8 cellular contexts compared by ENCODE assay signal in the genomic region with DNA sequence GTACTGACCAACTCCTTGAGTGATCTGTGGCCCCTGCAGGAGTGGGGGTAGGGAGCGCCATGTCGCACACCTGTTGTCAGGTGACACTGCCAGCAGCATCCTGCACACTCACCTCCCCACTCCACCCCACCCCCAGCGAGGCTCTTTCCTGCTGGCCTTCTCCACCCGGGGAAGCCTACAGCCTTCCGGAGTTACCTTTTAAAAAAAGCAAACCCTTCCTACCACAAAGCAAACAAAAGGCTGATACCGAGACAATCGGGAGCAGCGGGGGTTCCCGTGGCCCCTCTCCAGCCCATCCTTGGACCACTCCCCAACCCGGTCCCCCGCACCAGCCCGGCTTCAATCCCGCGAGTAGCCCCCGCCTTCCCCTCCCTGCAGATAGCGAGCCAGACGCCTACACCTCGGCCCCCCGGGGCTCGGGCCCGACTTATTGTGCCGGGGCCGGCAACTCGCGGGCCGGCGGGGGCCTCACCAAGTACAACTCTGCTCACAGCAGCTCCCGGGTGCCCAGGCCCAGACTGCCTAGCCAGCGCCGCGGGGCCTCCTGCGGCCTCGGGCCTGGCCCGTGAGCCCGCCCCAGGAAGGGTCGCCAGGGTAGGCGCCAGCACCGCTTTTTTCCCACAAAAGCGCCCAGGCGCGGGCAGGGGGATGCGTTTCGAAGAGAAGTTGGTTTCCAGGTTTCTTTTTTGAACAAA. TPM values are rescaled to one million over a fixed set of nuclear protein-coding genes. Genes with fewer than 3 reads are reported as not detected.
DNase-seq lines count a peak whose midpoint lies in the region; ATAC-seq, FAIRE-seq and TF ChIP-seq lines count a peak whose summit lies in the region.

No MANE protein-coding gene starts in this region.

- H3K9me3 Mint-ChIP-seq in GM23338: no peaks in the 10 kb centered on the region; the same call in 2 of the 3 replicates
- H3K9me3 Mint-ChIP-seq in activated CD4-positive, alpha-beta T cell treated with anti-CD3 and anti-CD28 coated beads, Interleukin-2, amount 10 ng/mL, durations not matched to agents 24 days and 14 days: no peaks in the 10 kb centered on the region
- H3K9me3 Mint-ChIP-seq in naive thymus-derived CD8-positive, alpha-beta T cell: no peaks in the 10 kb centered on the region

- peak overlapping the region; percentile 81 for H3K4me3 Mint-ChIP-seq in GM23338
- H3K4me3 Mint-ChIP-seq in activated CD4-positive, alpha-beta T cell treated with anti-CD3 and anti-CD28 coated beads, Interleukin-2, amount 10 ng/mL, durations not matched to agents 24 days and 14 days: peak overlapping the region; percentile 89
- H3K4me3 Mint-ChIP-seq in naive thymus-derived CD8-positive, alpha-beta T cell: peak overlapping the region; percentile 85 to 92 (median 87)

- 1% methylated on average over 33 to 42 of the region's 43 CpGs for WGBS in tibial nerve, 2 donors

- H3K27me3 ChIP-seq in GM23338 (ENCODE audit: insufficient read depth) (peaks cover 75% of the 10 kb centered on the region), endothelial cell of umbilical vein (ENCODE audit: control insufficient read depth in 2 of 2, insufficient read depth in 2 of 2, low read length in 2 of 2) (peaks cover 0 to 1% of the 10 kb centered on the region in 2 experiments), tibial nerve (no peaks in the 10 kb centered on the region)

- no peaks in the 10 kb centered on the region for H3K9me1 ChIP-seq in endothelial cell of umbilical vein (replicated peaks; ENCODE audit: control insufficient read depth, extremely low read depth, insufficient read depth, low read length)

- peak overlapping the region; percentile 56; the same call in 1 of the 2 replicates for H3K27ac Mint-ChIP-seq in GM23338
- H3K27ac Mint-ChIP-seq in activated CD4-positive, alpha-beta T cell treated with anti-CD3 and anti-CD28 coated beads, Interleukin-2, amount 10 ng/mL, durations not matched to agents 24 days and 14 days: peak overlapping the region; percentile 91
- peak overlapping the region; percentile 78 to 90 (median 86) for H3K27ac Mint-ChIP-seq in naive thymus-derived CD8-positive, alpha-beta T cell

- TF ChIP-seq EP300 in tibial nerve (IDR thresholded peaks at IDR 0.05): no peak

- no peak for TF ChIP-seq POLR2A in endothelial cell of umbilical vein (IDR thresholded peaks at IDR 0.05; ENCODE audit: low read depth, low read length)
- TF ChIP-seq POLR2A in tibial nerve (IDR thresholded peaks at IDR 0.05): no peak

- H3K27ac ChIP-seq in GM23338 (ENCODE audit: low read depth): no peak overlapping the region
- H3K27ac ChIP-seq in endothelial cell of umbilical vein (ENCODE audit: insufficient read depth, low read depth, low read length): peak overlapping the region; percentile 76
- H3K27ac ChIP-seq in tibial nerve: peak overlapping the region; percentile 88 to 95 (median 92)

- peaks cover 47% of the 10 kb centered on the region for H4K20me1 ChIP-seq in GM23338 (replicated peaks; ENCODE audit: insufficient read depth)
- peaks cover 4% of the 10 kb centered on the region for H4K20me1 ChIP-seq in endothelial cell of umbilical vein (replicated peaks; ENCODE audit: control insufficient read depth, extremely low read depth, insufficient read depth, low read length)

- H3K4me1 ChIP-seq in GM23338 (ENCODE audit: insufficient read depth) (peaks cover 43% of the 10 kb centered on the region), endothelial cell of umbilical vein (ENCODE audit: control insufficient read depth, extremely low read depth, insufficient read depth, low read length) (peaks cover 13% of the 10 kb centered on the region), tibial nerve (peaks cover 0 to 66% (median 33%) of the 10 kb centered on the region in 4 donors)

- H3K4me2 ChIP-seq in GM23338 (peak overlapping the region; percentile 88), endothelial cell of umbilical vein (ENCODE audit: insufficient read depth, low read length) (peak overlapping the region; percentile 81)

- CTCF ChIA-PET in endothelial cell of umbilical vein (lab: Charles Lee): interaction anchor here (0.9 kb wide), 1 partner anchor 22 kb away, joined by 3 read pairs; no protein-coding TSS in a partner anchor

- POLR2A ChIA-PET in endothelial cell of umbilical vein (lab: Charles Lee): no interaction called here
- POLR2A ChIA-PET in naive thymus-derived CD8-positive, alpha-beta T cell (lab: Charles Lee): no interaction called here

- H3K9me3 ChIP-seq in endothelial cell of umbilical vein (replicated peaks; ENCODE audit: control insufficient read depth, insufficient read depth, low read length) (no peaks in the 10 kb centered on the region), tibial nerve (no peaks in the 10 kb centered on the region)

- H3K9ac ChIP-seq in endothelial cell of umbilical vein (replicated peaks; ENCODE audit: extremely low read depth, insufficient read depth, low read length): peak overlapping the region; percentile 89

- H3K4me1 Mint-ChIP-seq in GM23338: peaks cover 59% of the 10 kb centered on the region
- peaks cover 51% of the 10 kb centered on the region for H3K4me1 Mint-ChIP-seq in activated CD4-positive, alpha-beta T cell treated with anti-CD3 and anti-CD28 coated beads, Interleukin-2, amount 10 ng/mL, durations not matched to agents 24 days and 14 days
- H3K4me1 Mint-ChIP-seq in naive thymus-derived CD8-positive, alpha-beta T cell: peaks cover 22 to 62% (median 61%) of the 10 kb centered on the region in 4 donors

- peaks cover 41% of the 10 kb centered on the region for H3K79me2 ChIP-seq in GM23338 (replicated peaks; ENCODE audit: insufficient read depth)
- H3K79me2 ChIP-seq in endothelial cell of umbilical vein (ENCODE audit: control insufficient read depth, insufficient read depth, low read length): peaks cover 54% of the 10 kb centered on the region

- H3K4me3 ChIP-seq in GM23338 (peak overlapping the region; percentile 78), endothelial cell of umbilical vein (replicated peaks in 1 of 3; ENCODE audit: insufficient read depth in 1 of 3, low read depth in 1 of 3, low read length in 3 of 3) (peak overlapping the region; percentile 53 to 92 (median 88)), tibial nerve (peak overlapping the region; percentile 87 to 98 (median 94))

- peaks cover 15% of the 10 kb centered on the region for H3F3A ChIP-seq in GM23338 (replicated peaks; ENCODE audit: low read depth)

- no TSS peak for BruUV-seq in endothelial cell of umbilical vein (replicated peaks; lab: Mats Ljungman, UMichigan)

- intact Hi-C loops in activated CD4-positive, alpha-beta T cell treated with anti-CD3 and anti-CD28 coated beads, Interleukin-2, amount 10 ng/mL, durations not matched to agents 24 days and 14 days (cut with micrococcal nuclease): loop anchor here (5.0 kb wide), 1 partner anchor 36 kb away; no protein-coding TSS in a partner anchor
- intact Hi-C loops in endothelial cell of umbilical vein (cut with micrococcal nuclease): loop anchor here (1.0 to 5.0 kb wide), 4 partner anchors 8 to 191 kb away; no protein-coding TSS in a partner anchor

- dilution Hi-C loops in endothelial cell of umbilical vein (cut with MboI; ENCODE audit: extremely low pct_ligation_motif_present, low sequenced_read_pairs): no loop called here

- no peak for TF ChIP-seq CTCF in GM23338 (conservative IDR thresholded peaks at IDR 0.05; ENCODE audit: low read depth in 2 of 2)
- TF ChIP-seq CTCF in endothelial cell of umbilical vein (IDR thresholded peaks at IDR 0.05; ENCODE audit: extremely low read depth in 1 of 2, insufficient read depth in 1 of 2, low read depth in 1 of 2, low read length in 2 of 2): no peak
- no peak for TF ChIP-seq CTCF in tibial nerve (IDR thresholded peaks at IDR 0.05)

- peak; percentile 70 for DNase-seq in ELF-1 (ENCODE audit: low read depth, low spot score)
- peak; percentile 73 for DNase-seq in GM23338 (ENCODE audit: low spot score)
- DNase-seq in NCI-H1092 (lab: John Stamatoyannopoulos, UW): peak; percentile 9
- DNase-seq in activated CD4-positive, alpha-beta T cell treated with anti-CD3 and anti-CD28 coated beads, Interleukin-2, amount 10 ng/mL, durations not matched to agents 24 days and 14 days: peak; percentile 86
- DNase-seq in endothelial cell of umbilical vein (ENCODE audit: low read depth, low spot score): peak; percentile 33
- peak in 9 of 10 donors; percentile 13 to 72 (median 32) for DNase-seq in naive thymus-derived CD8-positive, alpha-beta T cell
- DNase-seq in tibial nerve (ENCODE audit: low spot score in 2 of 2): no peak
- no peak for DNase-seq in GDM1 (lab: John Stamatoyannopoulos, UW)

- peaks cover 33% of the 10 kb centered on the region for H3K27me3 Mint-ChIP-seq in GM23338 (ENCODE audit: insufficient read depth, low read depth, poor library complexity)
- no peaks in the 10 kb centered on the region for H3K27me3 Mint-ChIP-seq in activated CD4-positive, alpha-beta T cell treated with anti-CD3 and anti-CD28 coated beads, Interleukin-2, amount 10 ng/mL, durations not matched to agents 24 days and 14 days
- H3K27me3 Mint-ChIP-seq in naive thymus-derived CD8-positive, alpha-beta T cell: no peaks in the 10 kb centered on the region

- H2AFZ ChIP-seq in GM23338 (peak overlapping the region; percentile 80), endothelial cell of umbilical vein (ENCODE audit: low read depth, low read length) (peak overlapping the region; percentile 99)

- no peaks in the 10 kb centered on the region for H3K9me2 ChIP-seq in GM23338 (ENCODE audit: insufficient read depth)

- FAIRE-seq in endothelial cell of umbilical vein (lab: Jason Lieb, UNC): no peak

- no peaks in the 10 kb centered on the region for H3K36me3 Mint-ChIP-seq in GM23338 (ENCODE audit: low read depth)
- peaks cover 23% of the 10 kb centered on the region for H3K36me3 Mint-ChIP-seq in activated CD4-positive, alpha-beta T cell treated with anti-CD3 and anti-CD28 coated beads, Interleukin-2, amount 10 ng/mL, durations not matched to agents 24 days and 14 days (ENCODE audit: low read depth)
- H3K36me3 Mint-ChIP-seq in naive thymus-derived CD8-positive, alpha-beta T cell: peaks cover 0 to 3% (median 0%) of the 10 kb centered on the region in 3 donors

- peak; percentile 45 for ATAC-seq in GM23338
- ATAC-seq in naive thymus-derived CD8-positive, alpha-beta T cell: peak; percentile 40 to 59

- H3K36me3 ChIP-seq in GM23338 (ENCODE audit: insufficient read depth) (no peaks in the 10 kb centered on the region), endothelial cell of umbilical vein (ENCODE audit: control insufficient read depth in 2 of 2, extremely low read depth in 1 of 2, insufficient read depth in 2 of 2, low read length in 2 of 2) (no peaks in the 10 kb centered on the region), tibial nerve (no peaks in the 10 kb centered on the region)

RNA-seq across cellular contexts. Expression of gene MACROH2A1, which starts 0.7 kb away (rescaled TPM):
- total RNA-seq in GM23338 (2014; rRNA removed; shearing (Covaris generic)): 64.9 and 81.6 TPM in 2 replicates
- polyA plus RNA-seq in GM23338 (2016; fragmentation: Nextera tagmentation; extraction: Ambion mirVana): 50.5 and 64.9 TPM in 2 replicates
- 282 and 289 TPM in 2 replicates for total RNA-seq in activated CD4-positive, alpha-beta T cell treated with anti-CD3 and anti-CD28 coated beads, Interleukin-2, amount 10 ng/mL, durations not matched to agents 24 days and 14 days
- total RNA-seq in endothelial cell of umbilical vein: 142 and 147 TPM in 2 replicates
- polyA plus RNA-seq in endothelial cell of umbilical vein: 74.1 and 89.3 TPM in 2 replicates
- 91.8 and 107 TPM in 2 replicates for polyA plus RNA-seq in endothelial cell of umbilical vein (2011; cell fraction: cytosol; rRNA removed)
- polyA plus RNA-seq in endothelial cell of umbilical vein (2011; cell fraction: nucleus; rRNA removed): 336 and 348 TPM in 2 replicates
- polyA plus RNA-seq in endothelial cell of umbilical vein (2012): 85.0 and 114 TPM in 2 replicates
- 107 and 109 TPM in 2 replicates for polyA minus RNA-seq in endothelial cell of umbilical vein
- polyA minus RNA-seq in endothelial cell of umbilical vein (2011; cell fraction: cytosol; rRNA and poly(A)+ RNA removed): 65.6 TPM
- 158 and 178 TPM in 2 replicates for polyA minus RNA-seq in endothelial cell of umbilical vein (2011; cell fraction: nucleus; rRNA and poly(A)+ RNA removed)
- 10 to 100 TPM; 96.3 to 99.5 TPM for total RNA-seq in naive thymus-derived CD8-positive, alpha-beta T cell
- polyA plus RNA-seq in naive thymus-derived CD8-positive, alpha-beta T cell: 100 to 1,000 TPM; 101 to 121 (median 105) TPM
- total RNA-seq in tibial nerve: 100 to 1,000 TPM; 164 to 268 (median 170) TPM

RNA-seq across cellular contexts. Expression of gene DCANP1, which starts 48.8 kb away (rescaled TPM):
- total RNA-seq in GM23338 (2014; rRNA removed; shearing (Covaris generic)): not detected in 2 replicates
- polyA plus RNA-seq in GM23338 (2016; fragmentation: Nextera tagmentation; extraction: Ambion mirVana): not detected in 2 replicates
- total RNA-seq in activated CD4-positive, alpha-beta T cell treated with anti-CD3 and anti-CD28 coated beads, Interleukin-2, amount 10 ng/mL, durations not matched to agents 24 days and 14 days: not detected in 2 replicates
- total RNA-seq in endothelial cell of umbilical vein: not detected in 2 replicates
- polyA plus RNA-seq in endothelial cell of umbilical vein: not detected in 2 replicates
- not detected in 2 replicates for polyA plus RNA-seq in endothelial cell of umbilical vein (2011; cell fraction: cytosol; rRNA removed)
- not detected in 2 replicates for polyA plus RNA-seq in endothelial cell of umbilical vein (2011; cell fraction: nucleus; rRNA removed)
- not detected in 2 replicates for polyA plus RNA-seq in endothelial cell of umbilical vein (2012)
- not detected in 2 replicates for polyA minus RNA-seq in endothelial cell of umbilical vein
- not detected for polyA minus RNA-seq in endothelial cell of umbilical vein (2011; cell fraction: cytosol; rRNA and poly(A)+ RNA removed)
- polyA minus RNA-seq in endothelial cell of umbilical vein (2011; cell fraction: nucleus; rRNA and poly(A)+ RNA removed): not detected in 2 replicates
- total RNA-seq in naive thymus-derived CD8-positive, alpha-beta T cell: not detected
- polyA plus RNA-seq in naive thymus-derived CD8-positive, alpha-beta T cell: not detected
- not detected for total RNA-seq in tibial nerve

RNA-seq across cellular contexts. Expression of gene TIFAB, which starts 53.8 kb away (rescaled TPM):
- total RNA-seq in GM23338 (2014; rRNA removed; shearing (Covaris generic)): not detected in 2 replicates
- polyA plus RNA-seq in GM23338 (2016; fragmentation: Nextera tagmentation; extraction: Ambion mirVana): not detected in 2 replicates
- not detected in 2 replicates for total RNA-seq in activated CD4-positive, alpha-beta T cell treated with anti-CD3 and anti-CD28 coated beads, Interleukin-2, amount 10 ng/mL, durations not matched to agents 24 days and 14 days
- total RNA-seq in endothelial cell of umbilical vein: not detected in 2 replicates
- not detected in 2 replicates for polyA plus RNA-seq in endothelial cell of umbilical vein
- not detected in 2 replicates for polyA plus RNA-seq in endothelial cell of umbilical vein (2011; cell fraction: cytosol; rRNA removed)
- not detected in 2 replicates for polyA plus RNA-seq in endothelial cell of umbilical vein (2011; cell fraction: nucleus; rRNA removed)
- polyA plus RNA-seq in endothelial cell of umbilical vein (2012): not detected in 2 replicates
- polyA minus RNA-seq in endothelial cell of umbilical vein: not detected in 2 replicates
- not detected for polyA minus RNA-seq in endothelial cell of umbilical vein (2011; cell fraction: cytosol; rRNA and poly(A)+ RNA removed)
- polyA minus RNA-seq in endothelial cell of umbilical vein (2011; cell fraction: nucleus; rRNA and poly(A)+ RNA removed): not detected in 2 replicates
- not detected for total RNA-seq in naive thymus-derived CD8-positive, alpha-beta T cell
- polyA plus RNA-seq in naive thymus-derived CD8-positive, alpha-beta T cell: not detected
- total RNA-seq in tibial nerve: not detected

Comparison
In these comparisons a context has a peak if more than half of its experiments do, and no peak if none do; other contexts are left out.
1. DNase-seq: peak in ELF-1 (single experiment), GM23338 (single experiment), NCI-H1092 (single experiment), activated CD4-positive, alpha-beta T cell treated with anti-CD3 and anti-CD28 coated beads, Interleukin-2, amount 10 ng/mL, durations not matched to agents 24 days and 14 days (single experiment), endothelial cell of umbilical vein (single experiment) and naive thymus-derived CD8-positive, alpha-beta T cell (9 of 10); none in tibial nerve (0 of 2) and GDM1 (single experiment).
2. Peak in every context shown above with its lines, with median percentiles within 50 percentile points of each other: H3K4me3 ChIP-seq, H3K27ac Mint-ChIP-seq and H3K4me3 Mint-ChIP-seq.